21 cellular contexts compared by ENCODE assay signal in the genomic region with DNA sequence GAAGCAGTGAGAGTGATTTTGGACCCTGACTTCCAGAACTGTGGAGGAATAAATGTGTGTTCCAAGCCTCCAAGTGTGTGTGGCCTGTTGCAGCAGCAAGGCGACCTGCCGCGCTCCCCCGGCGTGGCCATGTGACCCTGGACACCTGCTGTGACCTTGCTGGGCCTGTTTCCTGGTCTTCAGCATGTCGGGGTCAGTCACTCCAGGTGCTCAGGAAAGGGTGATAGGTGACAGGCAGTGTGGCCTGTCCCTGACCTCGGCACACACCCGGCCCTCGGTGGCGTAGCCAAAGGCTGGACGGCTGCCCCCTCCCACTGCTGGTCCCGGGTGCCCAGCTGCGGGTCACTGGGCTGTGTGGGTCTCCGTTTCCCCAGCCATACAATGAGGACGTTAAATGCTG.
"Had no signal": no experiment of that assay in that cellular context is flagged by ENCODE, and none has a peak within 500 bp of the region (broad histone marks: within the 10 kb centered on the region; RNA-seq: fewer than 3 reads in every experiment).

No MANE protein-coding gene starts in this region.

- H3K27me3 Mint-ChIP-seq: activated CD4-positive, alpha-beta T cell treated with anti-CD3 and anti-CD28 coated beads, Interleukin-2, amount 10 ng/mL, durations not matched to agents 7 days and 5 days; activated CD8-positive, alpha-beta T cell treated with anti-CD3 and anti-CD28 coated beads for 36 hours; activated naive CD8-positive, alpha-beta T cell treated with anti-CD3 and anti-CD28 coated beads, Interleukin-2, amount 50 U/mL, for 24 hours had no signal

- H3K4me1 Mint-ChIP-seq: nephron had no signal

- H3K4me3 ChIP-seq: cardiac muscle cell, left lung, smooth muscle cell, testis had no signal

- DNase-seq: activated CD4-positive, alpha-beta T cell treated with anti-CD3 and anti-CD28 coated beads, Interleukin-2, amount 10 ng/mL, durations not matched to agents 7 days and 5 days; activated CD4-positive, CD25-positive, alpha-beta regulatory T cell treated with anti-CD3 and anti-CD28 coated beads, Interleukin-2, amount 50 U/mL, for 72 hours; activated CD8-positive, alpha-beta T cell treated with anti-CD3 and anti-CD28 coated beads for 36 hours; activated gamma-delta T cell; activated naive CD4-positive, alpha-beta T cell treated with anti-CD3 and anti-CD28 coated beads, Interleukin-2, amount 50 U/mL, for 16 hours; activated naive CD8-positive, alpha-beta T cell treated with anti-CD3 and anti-CD28 coated beads, Interleukin-2, amount 50 U/mL, for 24 hours; effector CD4-positive, alpha-beta T cell; stimulated activated CD4-positive, alpha-beta T cell treated with anti-CD3 and anti-CD28 coated beads, Interleukin-2, amount 100 ng/mL, for 48 hours; stimulated activated CD8-positive, alpha-beta memory T cell treated with anti-CD3 and anti-CD28 coated beads, Interleukin-4, amount 100 ng/mL, for 48 hours; stimulated activated naive CD4-positive, alpha-beta T cell; testis; trophoblast cell had no signal

- H3K4me3 Mint-ChIP-seq: activated CD4-positive, alpha-beta T cell treated with anti-CD3 and anti-CD28 coated beads, Interleukin-2, amount 10 ng/mL, durations not matched to agents 7 days and 5 days; activated CD8-positive, alpha-beta T cell treated with anti-CD3 and anti-CD28 coated beads for 36 hours; activated naive CD8-positive, alpha-beta T cell treated with anti-CD3 and anti-CD28 coated beads, Interleukin-2, amount 50 U/mL, for 24 hours; activated T-helper 1 cell treated with anti-CD3 and anti-CD28 coated beads, Interleukin-12 subunit alpha, Interleukin-12 subunit beta, Interleukin-2, Interleukin-4 antibody, amounts not matched to agents 30 ng/mL and 10 ng/mL and 1 ng/mL, durations not matched to agents 14 hours and 24 hours and 36 hours; dendritic cell treated with granulocyte-macrophage colony-stimulating factor and Interleukin-4, amounts not matched to agents 40 ng/mL and 50 ng/mL, for 4 days; nephron had no signal

- H3K27ac Mint-ChIP-seq: activated CD4-positive, alpha-beta T cell treated with anti-CD3 and anti-CD28 coated beads, Interleukin-2, amount 10 ng/mL, durations not matched to agents 7 days and 5 days; activated CD8-positive, alpha-beta T cell treated with anti-CD3 and anti-CD28 coated beads for 36 hours; activated naive CD8-positive, alpha-beta T cell treated with anti-CD3 and anti-CD28 coated beads, Interleukin-2, amount 50 U/mL, for 24 hours; activated T-helper 1 cell treated with anti-CD3 and anti-CD28 coated beads, Interleukin-12 subunit alpha, Interleukin-12 subunit beta, Interleukin-2, Interleukin-4 antibody, amounts not matched to agents 30 ng/mL and 10 ng/mL and 1 ng/mL, durations not matched to agents 14 hours and 24 hours and 36 hours; dendritic cell treated with granulocyte-macrophage colony-stimulating factor and Interleukin-4, amounts not matched to agents 40 ng/mL and 50 ng/mL, for 4 days; nephron had no signal

- H3K36me3 ChIP-seq: cardiac muscle cell, left lung had no signal

- H3K9me3 Mint-ChIP-seq: activated CD8-positive, alpha-beta T cell treated with anti-CD3 and anti-CD28 coated beads for 36 hours; activated naive CD8-positive, alpha-beta T cell treated with anti-CD3 and anti-CD28 coated beads, Interleukin-2, amount 50 U/mL, for 24 hours; activated T-helper 1 cell treated with anti-CD3 and anti-CD28 coated beads, Interleukin-12 subunit alpha, Interleukin-12 subunit beta, Interleukin-2, Interleukin-4 antibody, amounts not matched to agents 30 ng/mL and 10 ng/mL and 1 ng/mL, durations not matched to agents 14 hours and 24 hours and 36 hours; dendritic cell treated with granulocyte-macrophage colony-stimulating factor and Interleukin-4, amounts not matched to agents 40 ng/mL and 50 ng/mL, for 4 days; nephron had no signal

- H3K4me1 ChIP-seq: left lung, parathyroid adenoma, testis had no signal

- H3K27ac ChIP-seq: cardiac muscle cell, left lung, parathyroid adenoma, testis, VCaP had no signal

- ATAC-seq: activated CD8-positive, alpha-beta T cell treated with anti-CD3 and anti-CD28 coated beads for 36 hours; activated naive CD8-positive, alpha-beta T cell treated with anti-CD3 and anti-CD28 coated beads, Interleukin-2, amount 50 U/mL, for 24 hours; left lung; sciatic nerve had no signal

- H3K9me3 ChIP-seq: left lung, testis had no signal

- H3K27me3 ChIP-seq: cardiac muscle cell, left lung, testis had no signal
